In the genomic region with DNA sequence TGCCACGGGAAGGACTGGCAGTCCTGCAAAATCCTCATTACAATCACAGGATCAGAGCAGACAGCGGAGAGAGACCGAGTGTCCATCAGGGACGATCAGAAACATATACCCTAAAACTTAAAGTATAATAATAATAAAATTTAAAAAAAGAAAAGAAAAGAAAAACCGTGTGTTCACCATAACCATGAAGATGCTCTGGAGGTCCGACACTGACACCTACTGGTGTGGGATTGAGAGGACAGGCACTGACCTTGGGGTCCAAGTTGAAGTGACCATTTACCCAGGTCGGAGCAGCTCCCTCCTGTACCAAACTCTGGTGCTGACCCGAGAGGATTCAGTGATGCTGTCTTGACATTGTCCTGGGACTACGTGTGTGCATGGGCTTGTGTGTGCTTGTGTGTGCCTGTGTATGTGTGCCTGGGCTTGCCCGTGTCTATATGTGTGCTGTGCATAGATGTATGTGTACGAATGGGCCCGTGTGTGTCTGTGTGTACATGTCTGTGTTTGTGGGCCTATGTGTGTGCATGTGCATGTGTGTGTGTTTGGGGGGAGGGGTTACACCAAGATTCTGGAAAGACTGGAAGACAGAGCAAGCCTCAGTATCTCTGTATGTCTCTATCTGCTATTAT, we compare ENCODE assay signal across 9 cellular contexts. TPM values are rescaled to one million over a fixed set of nuclear protein-coding genes. Genes with fewer than 3 reads are reported as not detected.
DNase-seq lines count a peak whose midpoint lies in the region; TF ChIP-seq lines count a peak whose summit lies in the region.
"Had no signal": no experiment of that assay in that cellular context is flagged by ENCODE, and none has a peak within 500 bp of the region (broad histone marks: within the 10 kb centered on the region; RNA-seq: fewer than 3 reads in every experiment).

No MANE protein-coding gene starts in this region.

- no peaks in the 10 kb centered on the region for H3K36me3 ChIP-seq in DOHH2 (ENCODE audit: control insufficient read depth, low read length)
- H3K36me3 ChIP-seq in adipocyte (ENCODE audit: control insufficient read depth, insufficient read depth, low read length, severe bottlenecking), result no peaks in the 10 kb centered on the region
- H3K36me3 ChIP-seq in kidney epithelial cell (ENCODE audit: control insufficient read depth, insufficient read depth, low read length), result no peaks in the 10 kb centered on the region
- no peaks in the 10 kb centered on the region for H3K36me3 ChIP-seq in transverse colon

- in situ Hi-C loops in ACHN (cut with HindIII; ENCODE audit: low pct_ligation_motif_present, low pct_unique_long_range_greater_than_20kb, low sequenced_read_pairs) (no loop called here), transverse colon (cut with MboI; ENCODE audit: low pct_ligation_motif_present in 1 of 4, low pct_unique_long_range_greater_than_20kb in 1 of 4, low sequenced_read_pairs in 3 of 4) (no loop called here)

- intact Hi-C loops in transverse colon (cut with DNase I; ENCODE audit: low total_unique reads), result no loop called here

- H3F3A ChIP-seq in DOHH2 (ENCODE audit: control insufficient read depth, insufficient read depth), result no peaks in the 10 kb centered on the region

- DNase-seq in ACHN, result peak; percentile 59
- peak; percentile 56 for DNase-seq in NAMALWA (ENCODE audit: low spot score)
- DNase-seq in adipocyte (ENCODE audit: low read depth), result peak; percentile 27
- no peak for DNase-seq in kidney epithelial cell (ENCODE audit: low read depth)
- peak; percentile 23 for DNase-seq in transverse colon
- no peak for DNase-seq in activated CD4-positive, CD25-positive, alpha-beta regulatory T cell (lab: John Stamatoyannopoulos, UW)
- DNase-seq in central memory CD4-positive, alpha-beta T cell, result no peak

- no peaks in the 10 kb centered on the region for H3K9me3 ChIP-seq in DOHH2 (ENCODE audit: control insufficient read depth, insufficient read depth, low read length)
- H3K9me3 ChIP-seq in adipocyte (ENCODE audit: control insufficient read depth, low read length), result no peaks in the 10 kb centered on the region
- no peaks in the 10 kb centered on the region for H3K9me3 ChIP-seq in transverse colon

- TF ChIP-seq POLR2A in transverse colon (IDR thresholded peaks at IDR 0.05), result no peak

- H3K27me3 ChIP-seq in DOHH2 (ENCODE audit: control insufficient read depth, low read length) (peaks cover 11% of the 10 kb centered on the region; the same call in 1 of the 2 replicates), adipocyte (replicated peaks; ENCODE audit: control insufficient read depth, insufficient read depth, low read length) (peaks cover 49% of the 10 kb centered on the region), kidney epithelial cell (ENCODE audit: control insufficient read depth, insufficient read depth, low read length) (peaks cover 20% of the 10 kb centered on the region), transverse colon (peaks cover 5% of the 10 kb centered on the region)

- H3K4me2 ChIP-seq in DOHH2 (ENCODE audit: low read length), result no peak overlapping the region

- H3K27ac ChIP-seq in DOHH2 (ENCODE audit: low read depth, low read length) (no peak overlapping the region), transverse colon (no peak overlapping the region)

- H3K4me1 ChIP-seq in DOHH2 (ENCODE audit: control insufficient read depth, low read length) (peaks cover 10% of the 10 kb centered on the region), adipocyte (ENCODE audit: control insufficient read depth, insufficient read depth, low read length) (peaks cover 11% of the 10 kb centered on the region), transverse colon (peaks cover 0 to 5% (median 0%) of the 10 kb centered on the region in 4 donors)

- H4K20me1 ChIP-seq in DOHH2 (ENCODE audit: control insufficient read depth, insufficient read depth, low read depth, low read length), result no peaks in the 10 kb centered on the region

- no peaks in the 10 kb centered on the region for H3K9me2 ChIP-seq in DOHH2 (replicated peaks; ENCODE audit: control insufficient read depth, low read length)

- no peak overlapping the region for H3K9ac ChIP-seq in adipocyte (ENCODE audit: low read length)

- WGBS in transverse colon (ENCODE audit: low coverage in 1 of 2), 2 donors, result 40 to 51% methylated on average over 4 to 12 of the region's 12 CpGs

- no peak overlapping the region for H3K4me3 ChIP-seq in DOHH2 (ENCODE audit: low read length)
- no peak overlapping the region for H3K4me3 ChIP-seq in adipocyte (ENCODE audit: low read length)
- no peak overlapping the region for H3K4me3 ChIP-seq in kidney epithelial cell (ENCODE audit: low read depth, low read length)
- no peak overlapping the region for H3K4me3 ChIP-seq in transverse colon

- no peak for TF ChIP-seq EP300 in transverse colon (IDR thresholded peaks at IDR 0.05; ENCODE audit: low read depth)

- H3K79me2 ChIP-seq in DOHH2 (ENCODE audit: control insufficient read depth, low read length), result no peaks in the 10 kb centered on the region

- TF ChIP-seq CTCF in DOHH2 (IDR thresholded peaks at IDR 0.05; ENCODE audit: low read depth, low read length, poor library complexity, severe bottlenecking) (peak; percentile 61), kidney epithelial cell (IDR thresholded peaks at IDR 0.05; ENCODE audit: insufficient read depth, low read length, poor library complexity, severe bottlenecking) (peak; percentile 72), transverse colon (IDR thresholded peaks at IDR 0.05) (peak; percentile 40 to 68 (median 62))

RNA-seq across cellular contexts. Expression of gene CD300LD, which starts 10.0 kb away (rescaled TPM):
- total RNA-seq in kidney epithelial cell (not detected in 2 replicates), transverse colon (not detected)
- total RNA-seq: frontal cortex had no signal

RNA-seq across cellular contexts. Expression of gene CD300E, which starts 21.5 kb away (rescaled TPM):
- total RNA-seq in kidney epithelial cell (not detected in 2 replicates), transverse colon (under 1 TPM in 2 of 4 donors, not detected in 2; 0.14 to 0.32 TPM)

RNA-seq across cellular contexts. Expression of gene CD300H, which starts 34.7 kb away (rescaled TPM):
- total RNA-seq in kidney epithelial cell, result not detected in 2 replicates
- not detected for total RNA-seq in transverse colon
- total RNA-seq: frontal cortex had no signal

RNA-seq across cellular contexts. Expression of gene CD300C, which starts 56.1 kb away (rescaled TPM):
- total RNA-seq in kidney epithelial cell, result 0.21 TPM in 1 of 2 replicates, not detected in the other
- 1 to 10 TPM in 1 of 4 donors, under 1 TPM in 2, not detected in 1; 0.27 to 5.2 (median 0.32) TPM for total RNA-seq in transverse colon
- total RNA-seq: frontal cortex had no signal

Comparison
In these comparisons a context has a peak if more than half of its experiments do, and no peak if none do; other contexts are left out.
1. DNase-seq: peak in ACHN (single experiment), NAMALWA (single experiment), adipocyte (single experiment) and transverse colon (single experiment); none in kidney epithelial cell (single experiment), activated CD4-positive, CD25-positive, alpha-beta regulatory T cell (0 of 4) and central memory CD4-positive, alpha-beta T cell (single experiment).
2. Peak in every context shown above with its lines, with median percentiles within 50 percentile points of each other: CTCF ChIP-seq.